Comparison of ENCODE assay signal across 2 cellular contexts in genomic region chr6:52598123-52598823, GRCh38.
TF ChIP-seq lines count a peak whose summit lies in the region.

No MANE protein-coding gene starts in this region.

TF ChIP-seq in GM23338, 12 proteins besides CTCF, POLR2A, EP300 and RAD21:
- TF ChIP-seq, protein P1, sequence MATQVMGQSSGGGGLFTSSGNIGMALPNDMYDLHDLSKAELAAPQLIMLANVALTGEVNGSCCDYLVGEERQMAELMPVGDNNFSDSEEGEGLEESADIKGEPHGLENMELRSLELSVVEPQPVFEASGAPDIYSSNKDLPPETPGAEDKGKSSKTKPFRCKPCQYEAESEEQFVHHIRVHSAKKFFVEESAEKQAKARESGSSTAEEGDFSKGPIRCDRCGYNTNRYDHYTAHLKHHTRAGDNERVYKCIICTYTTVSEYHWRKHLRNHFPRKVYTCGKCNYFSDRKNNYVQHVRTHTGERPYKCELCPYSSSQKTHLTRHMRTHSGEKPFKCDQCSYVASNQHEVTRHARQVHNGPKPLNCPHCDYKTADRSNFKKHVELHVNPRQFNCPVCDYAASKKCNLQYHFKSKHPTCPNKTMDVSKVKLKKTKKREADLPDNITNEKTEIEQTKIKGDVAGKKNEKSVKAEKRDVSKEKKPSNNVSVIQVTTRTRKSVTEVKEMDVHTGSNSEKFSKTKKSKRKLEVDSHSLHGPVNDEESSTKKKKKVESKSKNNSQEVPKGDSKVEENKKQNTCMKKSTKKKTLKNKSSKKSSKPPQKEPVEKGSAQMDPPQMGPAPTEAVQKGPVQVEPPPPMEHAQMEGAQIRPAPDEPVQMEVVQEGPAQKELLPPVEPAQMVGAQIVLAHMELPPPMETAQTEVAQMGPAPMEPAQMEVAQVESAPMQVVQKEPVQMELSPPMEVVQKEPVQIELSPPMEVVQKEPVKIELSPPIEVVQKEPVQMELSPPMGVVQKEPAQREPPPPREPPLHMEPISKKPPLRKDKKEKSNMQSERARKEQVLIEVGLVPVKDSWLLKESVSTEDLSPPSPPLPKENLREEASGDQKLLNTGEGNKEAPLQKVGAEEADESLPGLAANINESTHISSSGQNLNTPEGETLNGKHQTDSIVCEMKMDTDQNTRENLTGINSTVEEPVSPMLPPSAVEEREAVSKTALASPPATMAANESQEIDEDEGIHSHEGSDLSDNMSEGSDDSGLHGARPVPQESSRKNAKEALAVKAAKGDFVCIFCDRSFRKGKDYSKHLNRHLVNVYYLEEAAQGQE (IDR thresholded peaks at IDR 0.05; ENCODE audit: unreplicated experiment): no peak
- peak; percentile 97 for TF ChIP-seq CREB1 (CRISPR knock-in tag; IDR thresholded peaks at IDR 0.05; ENCODE audit: low read depth)
TF ChIP-seq in GM23338: peak in this region for 1.

TF ChIP-seq in K562, 482 proteins besides CTCF, POLR2A, EP300 and RAD21 (continued from another document and continues in another):
- TF ChIP-seq CEBPZ (IDR thresholded peaks at IDR 0.05; ENCODE audit: borderline replicate concordance, low read depth, low read length) (no peak), SRSF1 (IDR thresholded peaks at IDR 0.05; ENCODE audit: low read depth, low read length) (no peak), TAF7 (tag; IDR thresholded peaks at IDR 0.05) (no peak), DACH1 (IDR thresholded peaks at IDR 0.05; ENCODE audit: partially characterized antibody) (no peak), TAF9B (IDR thresholded peaks at IDR 0.05; ENCODE audit: partially characterized antibody) (no peak), BACH1 (tag; IDR thresholded peaks at IDR 0.05) (peak; percentile 85), ELF2 (CRISPR knock-in tag; IDR thresholded peaks at IDR 0.05) (no peak), ZNF224 (CRISPR knock-in tag; IDR thresholded peaks at IDR 0.05) (no peak), CBX5 (IDR thresholded peaks at IDR 0.05; ENCODE audit: borderline replicate concordance, low read depth) (no peak), ZNF184 (CRISPR knock-in tag; IDR thresholded peaks at IDR 0.05) (no peak), ETV6 (IDR thresholded peaks at IDR 0.05; ENCODE audit: borderline replicate concordance in 1 of 2, low read depth in 2 of 2, low read length in 1 of 2) (no peak), ETV6 (CRISPR knock-in tag; IDR thresholded peaks at IDR 0.05; ENCODE audit: borderline replicate concordance) (no peak), CXXC5 (CRISPR knock-in tag; IDR thresholded peaks at IDR 0.05) (peak; percentile 54; the same call in 1 of the 2 replicates), ZC3H8 (IDR thresholded peaks at IDR 0.05) (no peak), TFAM (CRISPR knock-in tag; conservative IDR thresholded peaks at IDR 0.05) (no peak), HDAC2 (IDR thresholded peaks at IDR 0.05) (no peak), ZNF133 (CRISPR knock-in tag; IDR thresholded peaks at IDR 0.05) (no peak), CREBBP (IDR thresholded peaks at IDR 0.05; ENCODE audit: low read depth, low read length) (no peak), ZNF707 (CRISPR knock-in tag; conservative IDR thresholded peaks at IDR 0.05) (no peak), KAT8 (IDR thresholded peaks at IDR 0.05; ENCODE audit: low read depth) (no peak), COPS2 (conservative IDR thresholded peaks at IDR 0.05) (no peak), TSHZ1 (CRISPR knock-in tag; IDR thresholded peaks at IDR 0.05) (no peak), CAMTA2 (CRISPR knock-in tag; conservative IDR thresholded peaks at IDR 0.05) (no peak), POLR2AphosphoS2 (IDR thresholded peaks at IDR 0.05; ENCODE audit: low read length) (no peak), ZNF277 (CRISPR knock-in tag; IDR thresholded peaks at IDR 0.05; ENCODE audit: borderline replicate concordance) (no peak), ZBTB17 (CRISPR knock-in tag; IDR thresholded peaks at IDR 0.05) (no peak), ZNF57 (CRISPR knock-in tag; IDR thresholded peaks at IDR 0.05) (no peak), ZNF79 (CRISPR knock-in tag; IDR thresholded peaks at IDR 0.05; ENCODE audit: low read depth) (no peak), ZFX (CRISPR knock-in tag; IDR thresholded peaks at IDR 0.05) (no peak), POLR3A (IDR thresholded peaks at IDR 0.05; ENCODE audit: borderline replicate concordance, extremely low read depth, insufficient read depth, insufficient read length) (no peak), JUN (IDR thresholded peaks at IDR 0.05; ENCODE audit: borderline replicate concordance, low read depth, low read length) (peak; percentile 43; the same call in 1 of the 2 replicates), JUN (CRISPR knock-in tag; IDR thresholded peaks at IDR 0.05; ENCODE audit: borderline replicate concordance) (no peak), ESRRB (CRISPR knock-in tag; IDR thresholded peaks at IDR 0.05; ENCODE audit: borderline replicate concordance) (no peak)
- TF ChIP-seq, protein P2, sequence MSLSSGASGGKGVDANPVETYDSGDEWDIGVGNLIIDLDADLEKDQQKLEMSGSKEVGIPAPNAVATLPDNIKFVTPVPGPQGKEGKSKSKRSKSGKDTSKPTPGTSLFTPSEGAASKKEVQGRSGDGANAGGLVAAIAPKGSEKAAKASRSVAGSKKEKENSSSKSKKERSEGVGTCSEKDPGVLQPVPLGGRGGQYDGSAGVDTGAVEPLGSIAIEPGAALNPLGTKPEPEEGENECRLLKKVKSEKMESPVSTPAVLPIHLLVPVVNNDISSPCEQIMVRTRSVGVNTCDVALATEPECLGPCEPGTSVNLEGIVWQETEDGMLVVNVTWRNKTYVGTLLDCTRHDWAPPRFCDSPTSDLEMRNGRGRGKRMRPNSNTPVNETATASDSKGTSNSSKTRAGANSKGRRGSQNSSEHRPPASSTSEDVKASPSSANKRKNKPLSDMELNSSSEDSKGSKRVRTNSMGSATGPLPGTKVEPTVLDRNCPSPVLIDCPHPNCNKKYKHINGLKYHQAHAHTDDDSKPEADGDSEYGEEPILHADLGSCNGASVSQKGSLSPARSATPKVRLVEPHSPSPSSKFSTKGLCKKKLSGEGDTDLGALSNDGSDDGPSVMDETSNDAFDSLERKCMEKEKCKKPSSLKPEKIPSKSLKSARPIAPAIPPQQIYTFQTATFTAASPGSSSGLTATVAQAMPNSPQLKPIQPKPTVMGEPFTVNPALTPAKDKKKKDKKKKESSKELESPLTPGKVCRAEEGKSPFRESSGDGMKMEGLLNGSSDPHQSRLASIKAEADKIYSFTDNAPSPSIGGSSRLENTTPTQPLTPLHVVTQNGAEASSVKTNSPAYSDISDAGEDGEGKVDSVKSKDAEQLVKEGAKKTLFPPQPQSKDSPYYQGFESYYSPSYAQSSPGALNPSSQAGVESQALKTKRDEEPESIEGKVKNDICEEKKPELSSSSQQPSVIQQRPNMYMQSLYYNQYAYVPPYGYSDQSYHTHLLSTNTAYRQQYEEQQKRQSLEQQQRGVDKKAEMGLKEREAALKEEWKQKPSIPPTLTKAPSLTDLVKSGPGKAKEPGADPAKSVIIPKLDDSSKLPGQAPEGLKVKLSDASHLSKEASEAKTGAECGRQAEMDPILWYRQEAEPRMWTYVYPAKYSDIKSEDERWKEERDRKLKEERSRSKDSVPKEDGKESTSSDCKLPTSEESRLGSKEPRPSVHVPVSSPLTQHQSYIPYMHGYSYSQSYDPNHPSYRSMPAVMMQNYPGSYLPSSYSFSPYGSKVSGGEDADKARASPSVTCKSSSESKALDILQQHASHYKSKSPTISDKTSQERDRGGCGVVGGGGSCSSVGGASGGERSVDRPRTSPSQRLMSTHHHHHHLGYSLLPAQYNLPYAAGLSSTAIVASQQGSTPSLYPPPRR (CRISPR knock-in tag; IDR thresholded peaks at IDR 0.05; ENCODE audit: borderline replicate concordance): no peak
- TF ChIP-seq, protein P3, sequence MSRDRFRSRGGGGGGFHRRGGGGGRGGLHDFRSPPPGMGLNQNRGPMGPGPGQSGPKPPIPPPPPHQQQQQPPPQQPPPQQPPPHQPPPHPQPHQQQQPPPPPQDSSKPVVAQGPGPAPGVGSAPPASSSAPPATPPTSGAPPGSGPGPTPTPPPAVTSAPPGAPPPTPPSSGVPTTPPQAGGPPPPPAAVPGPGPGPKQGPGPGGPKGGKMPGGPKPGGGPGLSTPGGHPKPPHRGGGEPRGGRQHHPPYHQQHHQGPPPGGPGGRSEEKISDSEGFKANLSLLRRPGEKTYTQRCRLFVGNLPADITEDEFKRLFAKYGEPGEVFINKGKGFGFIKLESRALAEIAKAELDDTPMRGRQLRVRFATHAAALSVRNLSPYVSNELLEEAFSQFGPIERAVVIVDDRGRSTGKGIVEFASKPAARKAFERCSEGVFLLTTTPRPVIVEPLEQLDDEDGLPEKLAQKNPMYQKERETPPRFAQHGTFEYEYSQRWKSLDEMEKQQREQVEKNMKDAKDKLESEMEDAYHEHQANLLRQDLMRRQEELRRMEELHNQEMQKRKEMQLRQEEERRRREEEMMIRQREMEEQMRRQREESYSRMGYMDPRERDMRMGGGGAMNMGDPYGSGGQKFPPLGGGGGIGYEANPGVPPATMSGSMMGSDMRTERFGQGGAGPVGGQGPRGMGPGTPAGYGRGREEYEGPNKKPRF (IDR thresholded peaks at IDR 0.05; ENCODE audit: low read depth, low read length): no peak
- TF ChIP-seq, protein P4, sequence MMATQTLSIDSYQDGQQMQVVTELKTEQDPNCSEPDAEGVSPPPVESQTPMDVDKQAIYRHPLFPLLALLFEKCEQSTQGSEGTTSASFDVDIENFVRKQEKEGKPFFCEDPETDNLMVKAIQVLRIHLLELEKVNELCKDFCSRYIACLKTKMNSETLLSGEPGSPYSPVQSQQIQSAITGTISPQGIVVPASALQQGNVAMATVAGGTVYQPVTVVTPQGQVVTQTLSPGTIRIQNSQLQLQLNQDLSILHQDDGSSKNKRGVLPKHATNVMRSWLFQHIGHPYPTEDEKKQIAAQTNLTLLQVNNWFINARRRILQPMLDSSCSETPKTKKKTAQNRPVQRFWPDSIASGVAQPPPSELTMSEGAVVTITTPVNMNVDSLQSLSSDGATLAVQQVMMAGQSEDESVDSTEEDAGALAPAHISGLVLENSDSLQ (IDR thresholded peaks at IDR 0.05): no peak
- TF ChIP-seq, protein P5, sequence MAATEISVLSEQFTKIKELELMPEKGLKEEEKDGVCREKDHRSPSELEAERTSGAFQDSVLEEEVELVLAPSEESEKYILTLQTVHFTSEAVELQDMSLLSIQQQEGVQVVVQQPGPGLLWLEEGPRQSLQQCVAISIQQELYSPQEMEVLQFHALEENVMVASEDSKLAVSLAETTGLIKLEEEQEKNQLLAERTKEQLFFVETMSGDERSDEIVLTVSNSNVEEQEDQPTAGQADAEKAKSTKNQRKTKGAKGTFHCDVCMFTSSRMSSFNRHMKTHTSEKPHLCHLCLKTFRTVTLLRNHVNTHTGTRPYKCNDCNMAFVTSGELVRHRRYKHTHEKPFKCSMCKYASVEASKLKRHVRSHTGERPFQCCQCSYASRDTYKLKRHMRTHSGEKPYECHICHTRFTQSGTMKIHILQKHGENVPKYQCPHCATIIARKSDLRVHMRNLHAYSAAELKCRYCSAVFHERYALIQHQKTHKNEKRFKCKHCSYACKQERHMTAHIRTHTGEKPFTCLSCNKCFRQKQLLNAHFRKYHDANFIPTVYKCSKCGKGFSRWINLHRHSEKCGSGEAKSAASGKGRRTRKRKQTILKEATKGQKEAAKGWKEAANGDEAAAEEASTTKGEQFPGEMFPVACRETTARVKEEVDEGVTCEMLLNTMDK (IDR thresholded peaks at IDR 0.05; ENCODE audit: borderline replicate concordance, insufficient read depth, low read depth, low read length, poor library complexity, severe bottlenecking): peak; percentile 81
